Comparison of ENCODE assay signal across 1 cellular context in the genomic region with DNA sequence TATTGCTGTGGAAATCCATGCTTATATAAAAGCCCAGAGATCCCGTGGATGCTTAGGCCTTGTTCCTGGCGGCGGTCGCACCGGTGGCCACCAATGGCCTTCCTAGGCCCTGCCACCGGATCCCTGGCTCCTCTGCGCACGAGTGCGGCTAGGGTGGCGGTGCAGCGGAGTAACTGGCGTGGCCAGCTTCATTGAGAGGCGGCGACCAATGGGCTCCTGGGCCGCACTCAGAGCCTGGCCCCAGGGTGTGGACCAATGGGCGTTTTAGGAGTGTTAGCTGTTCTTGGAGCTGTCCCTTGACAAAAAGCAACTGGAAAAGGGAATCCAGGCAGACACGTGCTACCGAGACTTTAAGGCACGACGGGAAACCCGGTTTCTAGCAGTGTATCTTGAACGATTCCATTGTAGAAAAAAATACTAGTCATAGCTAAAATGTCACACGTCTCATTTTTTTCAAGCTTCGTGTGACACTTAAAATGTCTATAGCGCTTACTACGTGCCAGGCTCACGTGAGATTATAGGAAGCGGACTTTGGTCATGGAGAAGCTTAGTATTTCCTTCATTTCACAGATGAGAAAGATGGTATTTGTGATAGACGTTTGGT.
TF ChIP-seq lines count a peak whose summit lies in the region.

No MANE protein-coding gene starts in this region.

TF ChIP-seq in K562, 482 proteins besides CTCF, POLR2A, EP300 and RAD21 (continued from another document):
- TF ChIP-seq, protein P1, sequence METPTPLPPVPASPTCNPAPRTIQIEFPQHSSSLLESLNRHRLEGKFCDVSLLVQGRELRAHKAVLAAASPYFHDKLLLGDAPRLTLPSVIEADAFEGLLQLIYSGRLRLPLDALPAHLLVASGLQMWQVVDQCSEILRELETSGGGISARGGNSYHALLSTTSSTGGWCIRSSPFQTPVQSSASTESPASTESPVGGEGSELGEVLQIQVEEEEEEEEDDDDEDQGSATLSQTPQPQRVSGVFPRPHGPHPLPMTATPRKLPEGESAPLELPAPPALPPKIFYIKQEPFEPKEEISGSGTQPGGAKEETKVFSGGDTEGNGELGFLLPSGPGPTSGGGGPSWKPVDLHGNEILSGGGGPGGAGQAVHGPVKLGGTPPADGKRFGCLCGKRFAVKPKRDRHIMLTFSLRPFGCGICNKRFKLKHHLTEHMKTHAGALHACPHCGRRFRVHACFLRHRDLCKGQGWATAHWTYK (CRISPR knock-in tag; IDR thresholded peaks at IDR 0.05): no peak
- TF ChIP-seq, protein P2, sequence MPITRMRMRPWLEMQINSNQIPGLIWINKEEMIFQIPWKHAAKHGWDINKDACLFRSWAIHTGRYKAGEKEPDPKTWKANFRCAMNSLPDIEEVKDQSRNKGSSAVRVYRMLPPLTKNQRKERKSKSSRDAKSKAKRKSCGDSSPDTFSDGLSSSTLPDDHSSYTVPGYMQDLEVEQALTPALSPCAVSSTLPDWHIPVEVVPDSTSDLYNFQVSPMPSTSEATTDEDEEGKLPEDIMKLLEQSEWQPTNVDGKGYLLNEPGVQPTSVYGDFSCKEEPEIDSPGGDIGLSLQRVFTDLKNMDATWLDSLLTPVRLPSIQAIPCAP (CRISPR knock-in tag; IDR thresholded peaks at IDR 0.05; ENCODE audit: borderline replicate concordance): no peak
- TF ChIP-seq NFYB (IDR thresholded peaks at IDR 0.05; ENCODE audit: extremely low read depth, insufficient read length): peak; percentile 37
- no peak for TF ChIP-seq ATF1 (CRISPR knock-in tag; IDR thresholded peaks at IDR 0.05)
- peak; percentile 38; the same call in 1 of the 2 replicates for TF ChIP-seq ATF1 (tag; IDR thresholded peaks at IDR 0.05)
- peak; percentile 41; the same call in 1 of the 2 replicates for TF ChIP-seq LEF1 (IDR thresholded peaks at IDR 0.05)
- peak; percentile 3 for TF ChIP-seq MEIS2 (IDR thresholded peaks at IDR 0.05; ENCODE audit: partially characterized antibody)
- peak; percentile 57 to 89; a peak in 3 of 4 replicates for TF ChIP-seq SIN3A (IDR thresholded peaks at IDR 0.05; ENCODE audit: borderline replicate concordance in 2 of 2, control insufficient read depth in 1 of 2, low read depth in 2 of 2, low read length in 2 of 2)
- TF ChIP-seq TAF9B (IDR thresholded peaks at IDR 0.05; ENCODE audit: partially characterized antibody): peak; percentile 34
- no peak for TF ChIP-seq TAF7 (tag; IDR thresholded peaks at IDR 0.05)
- peak; percentile 65 for TF ChIP-seq ZFX (CRISPR knock-in tag; IDR thresholded peaks at IDR 0.05)
- peak; percentile 79 for TF ChIP-seq MYC (IDR thresholded peaks at IDR 0.05; ENCODE audit: low read depth, low read length)
- no peak for TF ChIP-seq MYC (CRISPR knock-in tag; IDR thresholded peaks at IDR 0.05; ENCODE audit: borderline replicate concordance, low read depth)
- TF ChIP-seq RFX1 (IDR thresholded peaks at IDR 0.05): no peak
- 0 out of 3 replicates have a peak, but pooled peaks of 1 of the 2 experiments have one; percentile 15 for TF ChIP-seq CBX3 (IDR thresholded peaks at IDR 0.05; ENCODE audit: borderline replicate concordance in 1 of 2, low read length in 2 of 2)
- TF ChIP-seq PHF8 (IDR thresholded peaks at IDR 0.05; ENCODE audit: borderline replicate concordance, low read length): peak; percentile 19; the same call in 1 of the 2 replicates
- TF ChIP-seq RBM22 (IDR thresholded peaks at IDR 0.05; ENCODE audit: low read depth, low read length, poor library complexity, severe bottlenecking): no peak
- TF ChIP-seq SAP30 (IDR thresholded peaks at IDR 0.05; ENCODE audit: borderline replicate concordance, insufficient read depth, low read depth, low read length, poor library complexity, severe bottlenecking): peak; percentile 40
- peak; percentile 87 for TF ChIP-seq POLR2G (IDR thresholded peaks at IDR 0.05; ENCODE audit: low read depth, low read length)
- TF ChIP-seq HDAC1 (IDR thresholded peaks at IDR 0.05): peak in 1 of 2 experiments; percentile 80; a peak in 2 of 4 replicates
